Comparison of ENCODE assay signal across 23 cellular contexts in genomic region chr3:14288833-14289451, GRCh38.
DNase-seq lines count a peak whose midpoint lies in the region; ATAC-seq and TF ChIP-seq lines count a peak whose summit lies in the region.
"Had no signal": no experiment of that assay in that cellular context is flagged by ENCODE, and none has a peak within 500 bp of the region (broad histone marks: within the 10 kb centered on the region; RNA-seq: fewer than 3 reads in every experiment).

No MANE protein-coding gene starts in this region.

- H3K9me3 ChIP-seq in Caco-2 = no peaks in the 10 kb centered on the region
- no peaks in the 10 kb centered on the region for H3K9me3 ChIP-seq in CD4-positive, alpha-beta T cell (ENCODE audit: control insufficient read depth, low read length)
- H3K9me3 ChIP-seq: ascending aorta, heart right ventricle, pancreas, right lobe of liver, tibial artery had no signal

- peak overlapping the region; percentile 95 for H3K27ac Mint-ChIP-seq in Caco-2 (ENCODE audit: unreplicated experiment)
- peak overlapping the region in 2 of 3 experiments; percentile 0 to 93 for H3K27ac Mint-ChIP-seq in nephron
- no peak overlapping the region for H3K27ac Mint-ChIP-seq in CD4-positive, alpha-beta T cell
- H3K27ac Mint-ChIP-seq: activated CD4-positive, alpha-beta memory T cell treated with anti-CD3 and anti-CD28 coated beads for 36 hours; activated naive CD8-positive, alpha-beta T cell; CD4-positive, CD25-positive, alpha-beta regulatory T cell; natural killer cell treated with Interleukin-12 subunit alpha and Interleukin-12 subunit beta and Interleukin-15 and Interleukin-18, amount 100 ng/mL, for 72 hours had no signal

- no peak for DNase-seq in Caco-2
- DNase-seq in NCI-H1436 (lab: John Stamatoyannopoulos, UW) = peak; percentile 48
- peak in 3 of 61 donors; percentile 14 to 28 (median 17) for DNase-seq in caudate nucleus (lab: John Stamatoyannopoulos, UW)
- DNase-seq in CD4-positive, alpha-beta T cell = no peak
- DNase-seq in lower leg skin (ENCODE audit: low spot score in 2 of 2) = no peak
- DNase-seq in GM19240 (ENCODE audit: insufficient read length, low spot score) = no peak
- DNase-seq: activated CD4-positive, alpha-beta memory T cell treated with anti-CD3 and anti-CD28 coated beads for 36 hours; activated CD4-positive, CD25-positive, alpha-beta regulatory T cell; activated CD8-positive, alpha-beta memory T cell treated with anti-CD3 and anti-CD28 coated beads, Interleukin-2, amount 50 U/mL, for 48 hours; CD4-positive, CD25-positive, alpha-beta regulatory T cell; midbrain; NCI-H226; NCI-H748 treated with DMSO at 0.1 percent for 48 hours; pancreas; right lobe of liver; stimulated activated naive CD8-positive, alpha-beta T cell treated with anti-CD3 and anti-CD28 coated beads, Interleukin-15, amount 100 ng/mL, for 72 hours; tibial artery had no signal

- no TSS peak for BruUV-seq in Caco-2 (replicated peaks; lab: Mats Ljungman, UMichigan)

- H3K27me3 ChIP-seq in Caco-2 (replicated peaks; ENCODE audit: control insufficient read depth, insufficient read depth, low read length) = no peaks in the 10 kb centered on the region
- H3K27me3 ChIP-seq in CD4-positive, alpha-beta T cell (ENCODE audit: control insufficient read depth, insufficient read depth, low read length) = no peaks in the 10 kb centered on the region
- H3K27me3 ChIP-seq: ascending aorta, pancreas, right lobe of liver had no signal

- intact Hi-C loops in Caco-2 (cut with micrococcal nuclease; ENCODE audit: unreplicated experiment) (loop anchor here (1.0 kb wide), 1 partner anchor 9 kb away; no protein-coding TSS in a partner anchor), lower leg skin (cut with DNase I; ENCODE audit: low total_unique reads) (no loop called here)
- intact Hi-C loops in CD4-positive, alpha-beta T cell (cut with DNase I, micrococcal nuclease) = no loop called here

- H3K4me1 Mint-ChIP-seq in Caco-2 (ENCODE audit: low read depth, unreplicated experiment) = peaks cover 27% of the 10 kb centered on the region
- peaks cover 53% of the 10 kb centered on the region for H3K4me1 Mint-ChIP-seq in nephron
- no peaks in the 10 kb centered on the region for H3K4me1 Mint-ChIP-seq in CD4-positive, alpha-beta T cell (ENCODE audit: low read depth)
- H3K4me1 Mint-ChIP-seq: CD4-positive, CD25-positive, alpha-beta regulatory T cell; stimulated activated naive CD8-positive, alpha-beta T cell treated with anti-CD3 and anti-CD28 coated beads, Interleukin-15, amount 100 ng/mL, for 72 hours had no signal

- H3K27me3 Mint-ChIP-seq in Caco-2 (ENCODE audit: insufficient read depth, unreplicated experiment) (no peaks in the 10 kb centered on the region), nephron (ENCODE audit: low read depth) (peaks cover 26% of the 10 kb centered on the region)
- no peaks in the 10 kb centered on the region for H3K27me3 Mint-ChIP-seq in CD4-positive, alpha-beta T cell
- H3K27me3 Mint-ChIP-seq: activated naive CD8-positive, alpha-beta T cell; stimulated activated naive CD8-positive, alpha-beta T cell treated with anti-CD3 and anti-CD28 coated beads, Interleukin-15, amount 100 ng/mL, for 72 hours had no signal

- TF ChIP-seq POLR2A in lower leg skin (IDR thresholded peaks at IDR 0.05) = no peak

- no peak for ATAC-seq in CD4-positive, alpha-beta T cell (ENCODE audit: poor library complexity)
- ATAC-seq: natural killer cell treated with Interleukin-12 subunit alpha and Interleukin-12 subunit beta and Interleukin-15 and Interleukin-18, amount 100 ng/mL, for 72 hours; stimulated activated naive CD8-positive, alpha-beta T cell treated with anti-CD3 and anti-CD28 coated beads, Interleukin-15, amount 100 ng/mL, for 72 hours had no signal

- 68 to 80% methylated on average over 5 of the region's 5 CpGs for WGBS in lower leg skin, 2 donors

- H3K9me3 Mint-ChIP-seq in Caco-2 (ENCODE audit: unreplicated experiment) = no peaks in the 10 kb centered on the region
- H3K9me3 Mint-ChIP-seq in nephron = no peaks in the 10 kb centered on the region
- no peaks in the 10 kb centered on the region for H3K9me3 Mint-ChIP-seq in CD4-positive, alpha-beta T cell
- H3K9me3 Mint-ChIP-seq: activated CD4-positive, alpha-beta memory T cell treated with anti-CD3 and anti-CD28 coated beads for 36 hours; CD4-positive, CD25-positive, alpha-beta regulatory T cell; natural killer cell treated with Interleukin-12 subunit alpha and Interleukin-12 subunit beta and Interleukin-15 and Interleukin-18, amount 100 ng/mL, for 72 hours; stimulated activated naive CD8-positive, alpha-beta T cell treated with anti-CD3 and anti-CD28 coated beads, Interleukin-15, amount 100 ng/mL, for 72 hours had no signal

- H3K36me3 Mint-ChIP-seq in Caco-2 (ENCODE audit: insufficient read depth, unreplicated experiment) (no peaks in the 10 kb centered on the region), nephron (ENCODE audit: low read depth) (no peaks in the 10 kb centered on the region)
- H3K36me3 Mint-ChIP-seq in CD4-positive, alpha-beta T cell (ENCODE audit: low read depth) = no peaks in the 10 kb centered on the region
- H3K36me3 Mint-ChIP-seq: activated CD4-positive, alpha-beta memory T cell treated with anti-CD3 and anti-CD28 coated beads for 36 hours; activated naive CD8-positive, alpha-beta T cell; CD4-positive, CD25-positive, alpha-beta regulatory T cell; natural killer cell treated with Interleukin-12 subunit alpha and Interleukin-12 subunit beta and Interleukin-15 and Interleukin-18, amount 100 ng/mL, for 72 hours had no signal

- H3K4me3 Mint-ChIP-seq in Caco-2 (ENCODE audit: unreplicated experiment) (peak overlapping the region; percentile 64), nephron (no peak overlapping the region)
- no peak overlapping the region for H3K4me3 Mint-ChIP-seq in CD4-positive, alpha-beta T cell
- H3K4me3 Mint-ChIP-seq: activated CD4-positive, alpha-beta memory T cell treated with anti-CD3 and anti-CD28 coated beads for 36 hours; activated naive CD8-positive, alpha-beta T cell; CD4-positive, CD25-positive, alpha-beta regulatory T cell; natural killer cell treated with Interleukin-12 subunit alpha and Interleukin-12 subunit beta and Interleukin-15 and Interleukin-18, amount 100 ng/mL, for 72 hours; stimulated activated naive CD8-positive, alpha-beta T cell treated with anti-CD3 and anti-CD28 coated beads, Interleukin-15, amount 100 ng/mL, for 72 hours had no signal

- H3K27ac ChIP-seq in caudate nucleus (ENCODE audit: low read depth, low read length) = peak overlapping the region; percentile 7
- no peak overlapping the region for H3K27ac ChIP-seq in CD4-positive, alpha-beta T cell (ENCODE audit: low read depth, low read length)
- H3K27ac ChIP-seq: ascending aorta, epithelial cell of prostate, pancreas, right lobe of liver, tibial artery had no signal

- H3K4me3 ChIP-seq in Caco-2 (ENCODE audit: low read depth, low read length) = no peak overlapping the region
- no peak overlapping the region for H3K4me3 ChIP-seq in lower leg skin (ENCODE audit: low read depth, poor library complexity, severe bottlenecking)
- H3K4me3 ChIP-seq: ascending aorta, heart right ventricle, pancreas, right lobe of liver, tibial artery had no signal

- H3K36me3 ChIP-seq in Caco-2 (ENCODE audit: control insufficient read depth, insufficient read depth, low read length) = no peaks in the 10 kb centered on the region
- H3K36me3 ChIP-seq: ascending aorta, heart right ventricle, pancreas, right lobe of liver, tibial artery had no signal

- POLR2A ChIA-PET in Caco-2 (lab: Charles Lee) = no interaction called here
- POLR2A ChIA-PET in CD4-positive, alpha-beta T cell (lab: Charles Lee) = no interaction called here

- TF ChIP-seq CTCF in Caco-2 (IDR thresholded peaks at IDR 0.05; ENCODE audit: insufficient read depth in 1 of 2, low read depth in 1 of 2, low read length in 1 of 2, severe bottlenecking in 1 of 2, unreplicated experiment in 1 of 2) (no peak), nephron (IDR thresholded peaks at IDR 0.05; ENCODE audit: unreplicated experiment in 3 of 3) (no peak), lower leg skin (IDR thresholded peaks at IDR 0.05) (no peak)
- no peak for TF ChIP-seq CTCF in CD4-positive, alpha-beta T cell (IDR thresholded peaks at IDR 0.05)

- H3K4me1 ChIP-seq in Caco-2 = peaks cover 47% of the 10 kb centered on the region
- H3K4me1 ChIP-seq: ascending aorta, pancreas, right lobe of liver, tibial artery had no signal

- CTCF ChIA-PET in Caco-2 (lab: Charles Lee) = interaction anchor here (0.8 to 1.2 kb wide), 3 partner anchors 17 to 85 kb away, joined by 3 to 6 read pairs (median 3); no protein-coding TSS in a partner anchor
- CTCF ChIA-PET in CD4-positive, alpha-beta T cell (lab: Charles Lee) = no interaction called here
